ENCODE assay signal across 18 cellular contexts in the genomic region with DNA sequence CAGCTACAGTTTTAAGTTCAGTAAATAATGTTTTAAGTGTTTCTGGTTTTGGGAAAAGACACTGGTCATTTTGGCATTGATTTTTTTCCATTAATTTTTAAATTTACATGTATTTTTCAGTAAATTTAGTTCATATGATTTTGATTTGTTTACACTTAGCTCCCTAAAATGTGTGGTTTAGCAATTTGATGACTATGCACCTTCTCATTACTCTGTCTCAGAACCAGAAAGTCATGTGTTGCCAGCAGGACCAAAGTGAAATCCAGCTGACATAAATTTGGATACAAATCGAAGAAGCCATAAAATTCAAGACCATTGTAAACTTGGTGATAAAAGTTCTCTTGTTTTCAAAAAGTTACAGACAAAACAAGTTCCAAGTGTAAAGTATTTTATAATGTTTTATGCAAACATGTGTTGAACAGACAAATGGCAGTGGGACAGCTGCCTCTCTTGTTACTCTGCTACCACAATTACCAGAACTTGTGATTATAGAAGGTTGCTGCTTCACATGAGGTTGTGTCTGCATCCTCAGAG.
DNase-seq lines count a peak whose midpoint lies in the region; ATAC-seq, FAIRE-seq and TF ChIP-seq lines count a peak whose summit lies in the region.
"Had no signal": no experiment of that assay in that cellular context is flagged by ENCODE, and none has a peak within 500 bp of the region (broad histone marks: within the 10 kb centered on the region; RNA-seq: fewer than 3 reads in every experiment).

No MANE protein-coding gene starts in this region.

- no peaks in the 10 kb centered on the region for H3K9me3 Mint-ChIP-seq in astrocyte (ENCODE audit: unreplicated experiment)
- H3K9me3 Mint-ChIP-seq: CD8-positive, alpha-beta T cell; H9 had no signal

- no TSS peak for BruUV-seq in HCT116 (replicated peaks; lab: Mats Ljungman, UMichigan)

- H3K9me3 ChIP-seq in HCT116 (ENCODE audit: control insufficient read depth in 1 of 2, insufficient read depth in 1 of 2, low read depth in 1 of 2, low read length in 2 of 2) = no peaks in the 10 kb centered on the region
- H3K9me3 ChIP-seq in astrocyte (ENCODE audit: insufficient read depth, low read depth, low read length) = no peaks in the 10 kb centered on the region
- H3K9me3 ChIP-seq in right cardiac atrium (ENCODE audit: control insufficient read depth, low read length) = no peaks in the 10 kb centered on the region
- H3K9me3 ChIP-seq: BE2C had no signal

- no peak for ATAC-seq in HCT116
- no peak for ATAC-seq in right cardiac atrium
- ATAC-seq: CD8-positive, alpha-beta T cell had no signal

- no peaks in the 10 kb centered on the region for H3K36me3 Mint-ChIP-seq in astrocyte (ENCODE audit: low read depth, unreplicated experiment)
- H3K36me3 Mint-ChIP-seq: CD8-positive, alpha-beta T cell had no signal

- H3K9ac ChIP-seq in HCT116 (ENCODE audit: low read length) = no peak overlapping the region
- no peak overlapping the region for H3K9ac ChIP-seq in astrocyte (ENCODE audit: low read length)

- no peaks in the 10 kb centered on the region for H4K20me1 ChIP-seq in HCT116 (ENCODE audit: insufficient read depth)
- no peaks in the 10 kb centered on the region for H4K20me1 ChIP-seq in astrocyte (ENCODE audit: insufficient read depth, low read length)

- H3K4me3 ChIP-seq in ACC112 (ENCODE audit: low read depth, low read length) (no peak overlapping the region), HCT116 (replicated peaks in 1 of 2; ENCODE audit: low read depth in 1 of 2, low read length in 2 of 2) (no peak overlapping the region), astrocyte (ENCODE audit: insufficient read depth, low read depth, low read length) (no peak overlapping the region), fibroblast of villous mesenchyme (ENCODE audit: low read depth, low read length) (no peak overlapping the region), right cardiac atrium (ENCODE audit: low read length) (no peak overlapping the region)

- H3K4me1 ChIP-seq in ACC112 (ENCODE audit: control insufficient read depth, insufficient read depth, low read length, unreplicated experiment) (no peaks in the 10 kb centered on the region), HCT116 (ENCODE audit: control insufficient read depth in 1 of 2, insufficient read depth in 2 of 2, low read length in 2 of 2) (no peaks in the 10 kb centered on the region), astrocyte (ENCODE audit: insufficient read depth, low read length) (no peaks in the 10 kb centered on the region), right cardiac atrium (ENCODE audit: control insufficient read depth, insufficient read depth, low read length) (no peaks in the 10 kb centered on the region)
- H3K4me1 ChIP-seq: BE2C had no signal

- H3K27me3 ChIP-seq in ACC112 (ENCODE audit: insufficient read depth, low read length) (no peaks in the 10 kb centered on the region), HCT116 (ENCODE audit: insufficient read depth, low read length) (no peaks in the 10 kb centered on the region), astrocyte (ENCODE audit: insufficient read depth, low read length) (no peaks in the 10 kb centered on the region), right cardiac atrium (ENCODE audit: control insufficient read depth, insufficient read depth) (no peaks in the 10 kb centered on the region)
- H3K27me3 ChIP-seq: BE2C had no signal

- H3K27me3 Mint-ChIP-seq in astrocyte (ENCODE audit: low read depth, unreplicated experiment) = no peaks in the 10 kb centered on the region

- DNase-seq in HCT116 (ENCODE audit: low read depth, low spot score) = no peak
- no peak for DNase-seq in astrocyte (ENCODE audit: low read depth)
- DNase-seq in fibroblast of villous mesenchyme (ENCODE audit: low read depth) = peak; percentile 57
- no peak for DNase-seq in superior temporal gyrus (ENCODE audit: extremely low spot score)
- DNase-seq in right cardiac atrium = no peak
- DNase-seq in frontal cortex (ENCODE audit: low spot score in 2 of 2) = no peak
- DNase-seq in T-helper 2 cell = no peak
- DNase-seq: BE2C; CD8-positive, alpha-beta T cell; DND-41; GDM1; H9; NCI-H1048; NCI-H146; NCI-H2081 treated with DMSO at 0.1 percent for 48 hours; NCI-H524 had no signal

- no peaks in the 10 kb centered on the region for H3K9me2 ChIP-seq in HCT116 (ENCODE audit: insufficient read depth)

- H3K4me2 ChIP-seq in HCT116 (ENCODE audit: low read length) = no peak overlapping the region
- no peak overlapping the region for H3K4me2 ChIP-seq in astrocyte (ENCODE audit: low read length)

- H3K79me2 ChIP-seq in ACC112 (ENCODE audit: control insufficient read depth, insufficient read depth, low read length, unreplicated experiment) (no peaks in the 10 kb centered on the region), HCT116 (ENCODE audit: insufficient read depth, low read length) (no peaks in the 10 kb centered on the region), astrocyte (ENCODE audit: insufficient read depth, low read length) (no peaks in the 10 kb centered on the region)

- FAIRE-seq in astrocyte (lab: Jason Lieb, UNC) (peak; percentile 80), frontal cortex (lab: Jason Lieb, UNC) (no peak)
- FAIRE-seq: D721Med had no signal

- CTCF ChIA-PET in HCT116 (lab: Charles Lee) = no interaction called here

- H3K27ac ChIP-seq in ACC112 (ENCODE audit: low read depth, low read length) (no peak overlapping the region), HCT116 (ENCODE audit: low read depth, low read length) (no peak overlapping the region), astrocyte (ENCODE audit: low read depth, low read length) (no peak overlapping the region), right cardiac atrium (ENCODE audit: low read length) (no peak overlapping the region)

- peak overlapping the region; percentile 73 for H2AFZ ChIP-seq in ACC112 (ENCODE audit: low read length, unreplicated experiment)
- H2AFZ ChIP-seq in HCT116 (ENCODE audit: low read depth, low read length, poor library complexity, severe bottlenecking) = peak overlapping the region; percentile 82
- H2AFZ ChIP-seq in astrocyte (ENCODE audit: low read depth, low read length) = no peak overlapping the region

- H3K36me3 ChIP-seq in ACC112 (ENCODE audit: insufficient read depth, low read length) (no peaks in the 10 kb centered on the region), HCT116 (ENCODE audit: control insufficient read depth in 1 of 2, insufficient read depth in 2 of 2, low read length in 2 of 2) (no peaks in the 10 kb centered on the region), astrocyte (ENCODE audit: insufficient read depth, low read length) (no peaks in the 10 kb centered on the region)
- H3K36me3 ChIP-seq: BE2C had no signal

- no peaks in the 10 kb centered on the region for H3K4me1 Mint-ChIP-seq in astrocyte (ENCODE audit: low read depth, unreplicated experiment)
- H3K4me1 Mint-ChIP-seq: H9 had no signal

- TF ChIP-seq CTCF in HCT116 (IDR thresholded peaks at IDR 0.05 in 2 of 3, conservative IDR thresholded peaks at IDR 0.05 in 1 of 3; ENCODE audit: borderline replicate concordance in 1 of 3, insufficient read depth in 1 of 3, low read depth in 2 of 3, low read length in 2 of 3) (no peak), astrocyte (IDR thresholded peaks at IDR 0.05; ENCODE audit: insufficient read depth, low read depth, low read length) (no peak), fibroblast of villous mesenchyme (IDR thresholded peaks at IDR 0.05; ENCODE audit: insufficient read depth, low read depth, low read length) (no peak)

- H3K4me3 Mint-ChIP-seq in astrocyte (ENCODE audit: unreplicated experiment) = no peak overlapping the region
- H3K4me3 Mint-ChIP-seq: CD8-positive, alpha-beta T cell; H9 had no signal

- TF ChIP-seq POLR2A in HCT116 (IDR thresholded peaks at IDR 0.05; ENCODE audit: borderline replicate concordance, extremely low read depth, insufficient read depth, insufficient read length) = no peak

- RAD21 ChIA-PET in HCT116 (lab: Charles Lee; ENCODE audit: low non-redundant PET in 1 of 2, low total read pairs in 2 of 2, uncharacterized antibody in 2 of 2, unreplicated experiment in 2 of 2) = no interaction called here

- H3K27ac Mint-ChIP-seq in astrocyte (ENCODE audit: unreplicated experiment) = no peak overlapping the region
- H3K27ac Mint-ChIP-seq: CD8-positive, alpha-beta T cell; H9 had no signal

- TF ChIP-seq RAD21 in HCT116 (IDR thresholded peaks at IDR 0.05; ENCODE audit: low read depth) = no peak

- intact Hi-C loops in HCT116 (cut with micrococcal nuclease) (no loop called here), right cardiac atrium (cut with DNase I) (no loop called here)

- POLR2A ChIA-PET in HCT116 (lab: Charles Lee) = no interaction called here

- WGBS in right cardiac atrium = 69% methylated on average over 1 of the region's 1 CpG

TF ChIP-seq in HCT116, 20 proteins besides CTCF, POLR2A, EP300 and RAD21:
- no peak for TF ChIP-seq FOSL1 (IDR thresholded peaks at IDR 0.05; ENCODE audit: low read depth)
- TF ChIP-seq YY1 (IDR thresholded peaks at IDR 0.05; ENCODE audit: extremely low read depth, insufficient replicate concordance, low read depth, low read length) = no peak
- TF ChIP-seq CBX3 (IDR thresholded peaks at IDR 0.05; ENCODE audit: low read depth) = no peak
- TF ChIP-seq TCF7L2 (IDR thresholded peaks at IDR 0.05; ENCODE audit: borderline replicate concordance, extremely low read depth, insufficient read depth, insufficient read length) = no peak
